Comparison of ENCODE assay signal across 15 cellular contexts in the genomic region with DNA sequence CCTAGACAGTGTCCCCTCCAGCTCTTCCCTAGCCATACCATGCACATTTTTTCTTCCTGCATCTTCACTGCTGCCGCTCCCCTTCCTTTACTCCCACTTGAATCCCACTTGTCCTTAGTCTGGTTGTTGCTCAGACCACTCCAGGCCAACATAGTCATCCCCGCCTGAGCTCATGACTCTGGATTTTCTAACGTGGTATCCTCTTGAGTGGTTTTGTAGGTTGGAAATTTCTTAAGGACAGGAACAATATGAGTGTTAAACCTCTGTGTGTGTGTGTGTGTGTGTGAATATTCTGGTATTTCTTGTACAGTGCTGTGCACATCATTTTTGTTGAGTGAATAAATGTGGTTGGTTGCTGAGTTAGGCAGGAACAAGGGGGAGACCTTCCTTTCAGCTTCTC. TPM values are rescaled to one million over a fixed set of nuclear protein-coding genes. Genes with fewer than 3 reads are reported as not detected.
DNase-seq lines count a peak whose midpoint lies in the region; ATAC-seq and TF ChIP-seq lines count a peak whose summit lies in the region.
"Had no signal": no experiment of that assay in that cellular context is flagged by ENCODE, and none has a peak within 500 bp of the region (broad histone marks: within the 10 kb centered on the region; RNA-seq: fewer than 3 reads in every experiment).

No MANE protein-coding gene starts in this region.

- H3K4me2 ChIP-seq in Loucy (ENCODE audit: low read depth, low read length, poor library complexity, severe bottlenecking) (peak overlapping the region; percentile 98), smooth muscle cell (peak overlapping the region; percentile 18)

- H3K27me3 Mint-ChIP-seq in activated CD4-positive, alpha-beta T cell treated with anti-CD3 and anti-CD28 coated beads, Interleukin-2, amount 10 ng/mL, durations not matched to agents 7 days and 5 days = peaks cover 21% of the 10 kb centered on the region
- H3K27me3 Mint-ChIP-seq in activated CD4-positive, alpha-beta T cell treated with anti-CD3 and anti-CD28 coated beads for 36 hours = peaks cover 9% of the 10 kb centered on the region

- H4K20me1 ChIP-seq in Loucy (ENCODE audit: insufficient read depth, low read length, poor library complexity, severe bottlenecking) = peaks cover 59% of the 10 kb centered on the region
- H4K20me1 ChIP-seq in smooth muscle cell (ENCODE audit: low read depth) = peaks cover 73% of the 10 kb centered on the region

- ATAC-seq in activated CD4-positive, alpha-beta T cell treated with anti-CD3 and anti-CD28 coated beads for 36 hours = no peak
- no peak for ATAC-seq in HG03520 (IDR thresholded peaks at IDR 0.05; ENCODE audit: unreplicated experiment)
- ATAC-seq: activated CD8-positive, alpha-beta memory T cell treated with anti-CD3 and anti-CD28 coated beads, Interleukin-2, amount 10 ng/mL, durations not matched to agents 7 days and 5 days had no signal

- peak overlapping the region; percentile 9 for H3K4me3 Mint-ChIP-seq in activated CD4-positive, alpha-beta T cell treated with anti-CD3 and anti-CD28 coated beads, Interleukin-2, amount 10 ng/mL, durations not matched to agents 7 days and 5 days
- H3K4me3 Mint-ChIP-seq in activated CD4-positive, alpha-beta T cell treated with anti-CD3 and anti-CD28 coated beads for 36 hours = no peak overlapping the region
- H3K4me3 Mint-ChIP-seq: activated CD8-positive, alpha-beta memory T cell treated with anti-CD3 and anti-CD28 coated beads, Interleukin-2, amount 10 ng/mL, durations not matched to agents 7 days and 5 days had no signal

- TF ChIP-seq CTCF in Loucy (conservative IDR thresholded peaks at IDR 0.05; ENCODE audit: low read length) (no peak), fibroblast of mammary gland (conservative IDR thresholded peaks at IDR 0.05; ENCODE audit: control insufficient read depth, insufficient read depth, low read depth, low read length) (no peak), smooth muscle cell (IDR thresholded peaks at IDR 0.05; ENCODE audit: borderline replicate concordance, insufficient read depth, poor library complexity, severe bottlenecking) (no peak)

- no peaks in the 10 kb centered on the region for H3K9me3 Mint-ChIP-seq in activated CD4-positive, alpha-beta T cell treated with anti-CD3 and anti-CD28 coated beads, Interleukin-2, amount 10 ng/mL, durations not matched to agents 7 days and 5 days
- H3K9me3 Mint-ChIP-seq in activated CD4-positive, alpha-beta T cell treated with anti-CD3 and anti-CD28 coated beads for 36 hours (ENCODE audit: low read depth) = no peaks in the 10 kb centered on the region

- intact Hi-C loops in activated CD4-positive, alpha-beta T cell treated with anti-CD3 and anti-CD28 coated beads for 36 hours (cut with DNase I, micrococcal nuclease) = loop anchor here in 1 of 2 experiments (5.0 kb wide), 1 partner anchor 63 kb away; no protein-coding TSS in a partner anchor

- H3K4me3 ChIP-seq in Loucy (ENCODE audit: low read length, poor library complexity, severe bottlenecking) (peak overlapping the region; percentile 85), fibroblast of mammary gland (ENCODE audit: control insufficient read depth, low read depth, low read length) (no peak overlapping the region), smooth muscle cell (no peak overlapping the region)
- H3K4me3 ChIP-seq: ascending aorta had no signal

- no peak overlapping the region for H2AFZ ChIP-seq in Loucy (ENCODE audit: low read length)
- H2AFZ ChIP-seq in smooth muscle cell (ENCODE audit: low read depth) = no peak overlapping the region

- DNase-seq in activated CD4-positive, alpha-beta T cell treated with anti-CD3 and anti-CD28 coated beads, Interleukin-2, amount 10 ng/mL, durations not matched to agents 7 days and 5 days = no peak
- DNase-seq in activated CD4-positive, alpha-beta T cell treated with anti-CD3 and anti-CD28 coated beads for 36 hours = no peak
- DNase-seq in fibroblast of mammary gland (ENCODE audit: low read depth) (peak; percentile 12), smooth muscle cell (lab: John Stamatoyannopoulos, UW; ENCODE audit: unreplicated experiment) (no peak), occipital lobe (lab: John Stamatoyannopoulos, UW) (no peak)
- no peak for DNase-seq in stimulated activated CD8-positive, alpha-beta memory T cell treated with anti-CD3 and anti-CD28 coated beads, Interleukin-4, amount 100 ng/mL, for 48 hours
- DNase-seq: ACHN; activated CD8-positive, alpha-beta memory T cell treated with anti-CD3 and anti-CD28 coated beads, Interleukin-2, amount 10 ng/mL, durations not matched to agents 7 days and 5 days; DMS53; dorsolateral prefrontal cortex; NCI-H1105; stimulated activated CD4-positive, alpha-beta T cell treated with anti-CD3 and anti-CD28 coated beads, Interleukin-12 subunit alpha, Interleukin-12 subunit beta, amount 100 ng/mL, for 4 hours had no signal

- H3K9ac ChIP-seq in Loucy (ENCODE audit: low read depth, low read length, poor library complexity, severe bottlenecking) (peak overlapping the region; percentile 90), smooth muscle cell (ENCODE audit: low read depth) (no peak overlapping the region)

- H3K27me3 ChIP-seq in Loucy (ENCODE audit: insufficient read depth, low read length, poor library complexity, severe bottlenecking) (no peaks in the 10 kb centered on the region), smooth muscle cell (ENCODE audit: low read depth) (no peaks in the 10 kb centered on the region)
- H3K27me3 ChIP-seq: ascending aorta, dorsolateral prefrontal cortex had no signal

- H3K27ac Mint-ChIP-seq in activated CD4-positive, alpha-beta T cell treated with anti-CD3 and anti-CD28 coated beads, Interleukin-2, amount 10 ng/mL, durations not matched to agents 7 days and 5 days = no peak overlapping the region
- H3K27ac Mint-ChIP-seq in activated CD4-positive, alpha-beta T cell treated with anti-CD3 and anti-CD28 coated beads for 36 hours = no peak overlapping the region
- H3K27ac Mint-ChIP-seq: activated CD8-positive, alpha-beta memory T cell treated with anti-CD3 and anti-CD28 coated beads, Interleukin-2, amount 10 ng/mL, durations not matched to agents 7 days and 5 days had no signal

- H3K4me1 Mint-ChIP-seq in activated CD4-positive, alpha-beta T cell treated with anti-CD3 and anti-CD28 coated beads, Interleukin-2, amount 10 ng/mL, durations not matched to agents 7 days and 5 days = peaks cover 47% of the 10 kb centered on the region
- H3K4me1 Mint-ChIP-seq in activated CD4-positive, alpha-beta T cell treated with anti-CD3 and anti-CD28 coated beads for 36 hours = peaks cover 50% of the 10 kb centered on the region

- 58% methylated on average over 3 of the region's 3 CpGs for WGBS in smooth muscle cell (ENCODE audit: low lambda C conversion rate)

- no peaks in the 10 kb centered on the region for H3K36me3 ChIP-seq in Loucy (ENCODE audit: insufficient read depth, low read length)
- no peaks in the 10 kb centered on the region for H3K36me3 ChIP-seq in smooth muscle cell (ENCODE audit: low read depth)
- H3K36me3 ChIP-seq: ascending aorta had no signal

- H3K27ac ChIP-seq in smooth muscle cell (ENCODE audit: low read depth) = no peak overlapping the region
- H3K27ac ChIP-seq: ascending aorta had no signal

- H3F3A ChIP-seq in Loucy (ENCODE audit: low read depth) = no peaks in the 10 kb centered on the region
- H3F3A ChIP-seq in smooth muscle cell (ENCODE audit: low read depth) = peaks cover 11% of the 10 kb centered on the region

- CTCF ChIA-PET in activated CD4-positive, alpha-beta T cell treated with anti-CD3 and anti-CD28 coated beads, Interleukin-2, amount 10 ng/mL, durations not matched to agents 7 days and 5 days (lab: Charles Lee) = interaction anchor here (0.9 to 1.8 kb wide), 6 partner anchors 19 to 99 kb away, joined by 3 to 5 read pairs (median 4); partner anchors contain the start of gene IVD
- CTCF ChIA-PET in activated CD4-positive, alpha-beta T cell treated with anti-CD3 and anti-CD28 coated beads for 36 hours (lab: Charles Lee) = interaction anchor here (0.7 to 1.5 kb wide), 3 partner anchors 11 to 113 kb away, joined by 3 to 6 read pairs (median 5); no protein-coding TSS in a partner anchor

- H3K79me2 ChIP-seq in Loucy (ENCODE audit: insufficient read depth, low read length) = peaks cover 79% of the 10 kb centered on the region
- H3K79me2 ChIP-seq in smooth muscle cell (ENCODE audit: low read depth) = peaks cover 70% of the 10 kb centered on the region

- H3K4me1 ChIP-seq in Loucy (ENCODE audit: insufficient read depth, low read length, poor library complexity, severe bottlenecking) (peaks cover 57% of the 10 kb centered on the region), smooth muscle cell (ENCODE audit: low read depth) (peaks cover 29% of the 10 kb centered on the region)

- H3K9me3 ChIP-seq in Loucy (ENCODE audit: insufficient read depth, low read depth, low read length) = no peaks in the 10 kb centered on the region
- H3K9me3 ChIP-seq in smooth muscle cell (replicated peaks; ENCODE audit: low read depth) = no peaks in the 10 kb centered on the region
- H3K9me3 ChIP-seq: ascending aorta had no signal

- no peaks in the 10 kb centered on the region for H3K9me2 ChIP-seq in Loucy (replicated peaks; ENCODE audit: low read depth, low read length)

- H3K36me3 Mint-ChIP-seq in activated CD4-positive, alpha-beta T cell treated with anti-CD3 and anti-CD28 coated beads, Interleukin-2, amount 10 ng/mL, durations not matched to agents 7 days and 5 days (ENCODE audit: low read depth) = peaks cover 9% of the 10 kb centered on the region
- no peaks in the 10 kb centered on the region for H3K36me3 Mint-ChIP-seq in activated CD4-positive, alpha-beta T cell treated with anti-CD3 and anti-CD28 coated beads for 36 hours (ENCODE audit: low read depth)
- H3K36me3 Mint-ChIP-seq: activated CD8-positive, alpha-beta memory T cell treated with anti-CD3 and anti-CD28 coated beads, Interleukin-2, amount 10 ng/mL, durations not matched to agents 7 days and 5 days had no signal

- POLR2A ChIA-PET in activated CD4-positive, alpha-beta T cell treated with anti-CD3 and anti-CD28 coated beads, Interleukin-2, amount 10 ng/mL, durations not matched to agents 7 days and 5 days (lab: Charles Lee) = no interaction called here
- POLR2A ChIA-PET in activated CD4-positive, alpha-beta T cell treated with anti-CD3 and anti-CD28 coated beads for 36 hours (lab: Charles Lee) = interaction anchor here (0.9 kb wide), 1 partner anchor 9 kb away, joined by 3 read pairs; no protein-coding TSS in a partner anchor

RNA-seq across cellular contexts. Expression of gene BAHD1, which starts 3.1 kb away (rescaled TPM):
- 10 to 100 TPM; 28.7 to 30.8 TPM for total RNA-seq in activated CD4-positive, alpha-beta T cell treated with anti-CD3 and anti-CD28 coated beads, Interleukin-2, amount 10 ng/mL, durations not matched to agents 7 days and 5 days
- 10 to 100 TPM; 15.3 to 16.7 TPM for total RNA-seq in activated CD4-positive, alpha-beta T cell treated with anti-CD3 and anti-CD28 coated beads for 36 hours
- 7.9 and 8.4 TPM in 2 replicates for total RNA-seq in smooth muscle cell
- 11.1 and 13.4 TPM in 2 replicates for polyA plus RNA-seq in smooth muscle cell
- 10.6 TPM for total RNA-seq in occipital lobe

RNA-seq across cellular contexts. Expression of gene CHST14, which starts 26.9 kb away (rescaled TPM):
- 10 to 100 TPM; 14.3 to 14.6 TPM for total RNA-seq in activated CD4-positive, alpha-beta T cell treated with anti-CD3 and anti-CD28 coated beads, Interleukin-2, amount 10 ng/mL, durations not matched to agents 7 days and 5 days
- total RNA-seq in activated CD4-positive, alpha-beta T cell treated with anti-CD3 and anti-CD28 coated beads for 36 hours = 1 to 10 TPM; 5.4 to 6.2 TPM
- total RNA-seq in smooth muscle cell (19.1 and 20.5 TPM in 2 replicates), occipital lobe (1.6 TPM)
- polyA plus RNA-seq in smooth muscle cell = 23.7 and 24.6 TPM in 2 replicates

RNA-seq across cellular contexts. Expression of gene IVD, which starts 38.3 kb away (rescaled TPM):
- 10 to 100 TPM; 38.4 to 47.1 TPM for total RNA-seq in activated CD4-positive, alpha-beta T cell treated with anti-CD3 and anti-CD28 coated beads, Interleukin-2, amount 10 ng/mL, durations not matched to agents 7 days and 5 days
- 10 to 100 TPM; 30.8 to 46.2 TPM for total RNA-seq in activated CD4-positive, alpha-beta T cell treated with anti-CD3 and anti-CD28 coated beads for 36 hours
- 17.4 and 20.3 TPM in 2 replicates for total RNA-seq in smooth muscle cell
- polyA plus RNA-seq in smooth muscle cell = 37.8 and 38.3 TPM in 2 replicates
- 22.1 TPM for total RNA-seq in occipital lobe
